Comparison of ENCODE assay signal across 20 cellular contexts in genomic region chr4:114078636-114079035, GRCh38.
"Had no signal": no experiment of that assay in that cellular context is flagged by ENCODE, and none has a peak within 500 bp of the region (broad histone marks: within the 10 kb centered on the region; RNA-seq: fewer than 3 reads in every experiment).

No MANE protein-coding gene starts in this region.

- H3K4me3 ChIP-seq: left ventricle myocardium inferior, pancreas, tibial artery had no signal

- DNase-seq: activated B cell treated with CpG ODN at 0.5 μM for 24 hours; activated CD4-positive, alpha-beta T cell treated with anti-CD3 and anti-CD28 coated beads, Interleukin-2, amount 10 ng/mL, durations not matched to agents 24 days and 14 days; activated CD8-positive, alpha-beta memory T cell treated with anti-CD3 and anti-CD28 coated beads, Interleukin-2, amount 50 U/mL, for 4 hours; activated CD8-positive, alpha-beta T cell treated with anti-CD3 and anti-CD28 coated beads, Interleukin-2, amount 10 ng/mL, durations not matched to agents 7 days and 5 days; activated gamma-delta T cell; activated T-cell treated with anti-CD3 and anti-CD28 coated beads, Interleukin-2, amount 50 U/mL, for 48 hours; cerebellar nuclear complex; effector memory CD4-positive, alpha-beta T cell; foreskin keratinocyte; glutamatergic neuron; hypothalamus; kidney; left ventricle myocardium inferior; naive thymus-derived CD8-positive, alpha-beta T cell; pancreas; stimulated activated CD4-positive, alpha-beta T cell treated with anti-CD3 and anti-CD28 coated beads, Interleukin-2, amount 100 ng/mL, for 48 hours; T-helper 17 cell; tibial artery had no signal

- FAIRE-seq: kidney, pancreas, TTC549, urothelium cell line had no signal
